In the genomic region with DNA sequence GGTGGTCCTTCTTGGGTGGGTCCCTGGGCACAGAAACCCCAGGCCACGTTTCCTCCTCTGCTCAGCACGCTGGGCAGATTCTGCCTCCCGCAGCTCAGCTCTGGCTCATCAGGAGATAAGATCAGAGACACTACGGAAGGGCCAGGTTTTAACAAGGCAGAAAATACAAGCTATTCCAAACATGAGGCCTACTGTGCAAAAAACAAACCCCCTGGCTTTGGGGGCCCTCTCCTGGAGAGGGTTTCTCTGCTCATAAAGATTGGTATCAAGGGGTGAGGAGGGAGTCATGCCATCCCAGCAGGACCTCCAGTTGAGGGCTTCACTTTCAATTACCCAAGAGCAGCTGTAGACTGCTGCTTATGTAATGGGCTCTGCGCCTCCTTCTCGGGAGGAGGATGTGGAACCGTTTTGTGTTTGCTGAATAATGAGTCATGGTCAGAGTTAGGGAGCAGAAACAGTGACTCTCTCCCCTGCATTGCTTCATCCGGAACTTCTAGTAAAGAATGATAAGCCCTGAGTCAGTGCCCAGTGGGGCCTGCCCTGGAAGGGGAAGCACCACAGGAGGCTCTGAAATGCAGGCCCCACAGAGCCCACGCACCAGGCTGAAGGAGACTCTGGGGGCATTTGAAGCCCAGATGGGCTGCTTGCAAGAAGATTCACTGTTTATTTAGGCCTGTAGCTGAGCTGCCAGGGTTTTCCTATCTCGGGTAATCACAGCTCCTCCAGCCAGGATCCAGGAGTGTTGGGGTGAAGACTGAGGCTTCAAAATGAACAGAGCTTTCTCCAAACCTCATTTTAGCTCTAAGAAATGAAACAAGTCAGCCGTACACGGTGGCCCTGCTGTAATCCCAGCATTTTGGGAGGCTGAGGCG, we compare ENCODE assay signal across 8 cellular contexts.
A peak's percentile ranks its signal among the peaks of the same experiment; 100 is the strongest.
DNase-seq lines count a peak whose midpoint lies in the region; ATAC-seq and TF ChIP-seq lines count a peak whose summit lies in the region.

No MANE protein-coding gene starts in this region.

- no peaks in the 10 kb centered on the region for H3K9me3 Mint-ChIP-seq in activated naive CD4-positive, alpha-beta T cell treated with anti-CD3 and anti-CD28 coated beads, Interleukin-2, amount 50 U/mL, for 72 hours

- 26 to 52% (median 27%) methylated on average over 13 of the region's 13 CpGs for WGBS in adipose tissue, 3 donors
- WGBS in heart right ventricle, 2 donors, result 38 to 53% methylated on average over 13 of the region's 13 CpGs
- 21% methylated on average over 13 of the region's 13 CpGs for WGBS in prostate gland

- H3K36me3 ChIP-seq in heart right ventricle (no peaks in the 10 kb centered on the region), prostate gland (no peaks in the 10 kb centered on the region)

- H3K4me3 ChIP-seq in heart right ventricle (no peak overlapping the region), prostate gland (no peak overlapping the region)

- TF ChIP-seq CTCF in heart right ventricle (IDR thresholded peaks at IDR 0.05), result no peak
- peak in 1 of 4 experiments; percentile 8 for TF ChIP-seq CTCF in prostate gland (IDR thresholded peaks at IDR 0.05)

- no peaks in the 10 kb centered on the region for H3K36me3 Mint-ChIP-seq in activated naive CD4-positive, alpha-beta T cell treated with anti-CD3 and anti-CD28 coated beads, Interleukin-2, amount 50 U/mL, for 72 hours

- H3K27ac ChIP-seq in adipose tissue (ENCODE audit: low read depth, low read length) (peak overlapping the region; percentile 69), heart right ventricle (peak overlapping the region; percentile 25 to 89 (median 80)), prostate gland (peak overlapping the region; percentile 74 to 80)

- TF ChIP-seq POLR2A in prostate gland (IDR thresholded peaks at IDR 0.05), result no peak

- ATAC-seq in activated naive CD4-positive, alpha-beta T cell treated with anti-CD3 and anti-CD28 coated beads, Interleukin-2, amount 50 U/mL, for 72 hours, result peak; percentile 98 to 100
- peak; percentile 84 for ATAC-seq in HG02798 (IDR thresholded peaks at IDR 0.05; ENCODE audit: poor library complexity, unreplicated experiment)
- peak; percentile 93 to 99 (median 95) for ATAC-seq in heart right ventricle

- H3K27ac Mint-ChIP-seq in activated naive CD4-positive, alpha-beta T cell treated with anti-CD3 and anti-CD28 coated beads, Interleukin-2, amount 50 U/mL, for 72 hours, result peak overlapping the region in 1 of 2 donors; percentile 54

- intact Hi-C loops in heart right ventricle (cut with DNase I), result loop anchor here in 5 of 10 donors (5.0 to 10.0 kb wide), 2 partner anchors 77 to 150 kb away; partner anchors contain the start of genes BHLHE41 (in 5 of the 5) and SSPN (in 1 of the 5)
- intact Hi-C loops in prostate gland (cut with DNase I), result loop anchor here (5.0 kb wide), 2 partner anchors 77 to 152 kb away; partner anchors contain the start of gene SSPN

- H3K9me3 ChIP-seq in heart right ventricle (no peaks in the 10 kb centered on the region), prostate gland (no peaks in the 10 kb centered on the region)

- H3K4me1 ChIP-seq in heart right ventricle (peaks cover 10 to 78% (median 42%) of the 10 kb centered on the region in 9 donors), prostate gland (replicated peaks) (peaks cover 5% of the 10 kb centered on the region)

- H3K27me3 ChIP-seq in heart right ventricle (no peaks in the 10 kb centered on the region), prostate gland (replicated peaks; ENCODE audit: insufficient read depth) (no peaks in the 10 kb centered on the region)

- peak in 1 of 2 donors; percentile 33 for DNase-seq in activated naive CD4-positive, alpha-beta T cell treated with anti-CD3 and anti-CD28 coated beads, Interleukin-2, amount 50 U/mL, for 72 hours (ENCODE audit: low spot score in 2 of 2)
- no peak for DNase-seq in activated naive CD4-positive, alpha-beta T cell (lab: John Stamatoyannopoulos, UW)
- DNase-seq in NCI-H510A treated with DMSO at 0.1 percent for 48 hours (lab: John Stamatoyannopoulos, UW), result peak; percentile 8
- DNase-seq in heart right ventricle, result peak; percentile 63 to 87
- DNase-seq in prostate gland (ENCODE audit: low spot score), result peak; percentile 85
- no peak for DNase-seq in NCI-H2227 (lab: John Stamatoyannopoulos, UW; ENCODE audit: unreplicated experiment)

Comparison
In these comparisons a context has a peak if more than half of its experiments do, and no peak if none do; other contexts are left out.
1. DNase-seq: peak in NCI-H510A treated with DMSO at 0.1 percent for 48 hours (single experiment), heart right ventricle (2 of 2) and prostate gland (single experiment); none in activated naive CD4-positive, alpha-beta T cell (0 of 4) and NCI-H2227 (single experiment).
2. Peak in every context shown above with its lines, with median percentiles within 50 percentile points of each other: ATAC-seq and H3K27ac ChIP-seq.